15 cellular contexts compared by ENCODE assay signal in genomic region chrX:153774576-153775292, GRCh38. TPM values are rescaled to one million over a fixed set of nuclear protein-coding genes. Genes with fewer than 3 reads are reported as not detected.
"Had no signal": no experiment of that assay in that cellular context is flagged by ENCODE, and none has a peak within 500 bp of the region (broad histone marks: within the 10 kb centered on the region; RNA-seq: fewer than 3 reads in every experiment).

No MANE protein-coding gene starts in this region.

- H3K4me1 ChIP-seq: ascending aorta, gastroesophageal sphincter, stomach had no signal

- DNase-seq: activated B cell treated with CpG ODN at 0.5 μM for 24 hours; activated CD4-positive, alpha-beta T cell treated with anti-CD3 and anti-CD28 coated beads, Interleukin-2, amount 10 ng/mL, durations not matched to agents 7 days and 5 days; activated gamma-delta T cell; activated naive CD8-positive, alpha-beta T cell treated with anti-CD3 and anti-CD28 coated beads, Interleukin-2, amount 50 U/mL, for 24 hours; activated T-cell treated with anti-CD3 and anti-CD28 coated beads, Interleukin-2, amount 50 U/mL, for 24 hours; effector CD4-positive, alpha-beta T cell; kidney glomerular epithelial cell; stomach; T-helper 2 cell had no signal

- H3K9me3 ChIP-seq: ascending aorta, gastroesophageal sphincter, stomach had no signal

- H3K27me3 ChIP-seq: ascending aorta, gastroesophageal sphincter, hepatocyte had no signal

- H3K4me3 ChIP-seq: ascending aorta, gastroesophageal sphincter, hepatocyte, skin epidermis, stomach had no signal

- H3K27ac ChIP-seq: ascending aorta, gastroesophageal sphincter, hepatocyte, skin epidermis, stomach had no signal

- ATAC-seq: activated naive CD8-positive, alpha-beta T cell treated with anti-CD3 and anti-CD28 coated beads, Interleukin-2, amount 50 U/mL, for 24 hours; gastroesophageal sphincter had no signal

RNA-seq across cellular contexts. Expression of gene SRPK3, which starts 6.1 kb away (rescaled TPM):
- total RNA-seq: activated B cell treated with CpG ODN at 0.5 μM for 24 hours; activated CD4-positive, alpha-beta T cell treated with anti-CD3 and anti-CD28 coated beads, Interleukin-2, amount 10 ng/mL, durations not matched to agents 7 days and 5 days; activated CD8-positive, alpha-beta memory T cell treated with anti-CD3 and anti-CD28 coated beads for 36 hours; osteocyte had no signal

RNA-seq across cellular contexts. Expression of gene PLXNB3, which starts 10.7 kb away (rescaled TPM):
- total RNA-seq: activated B cell treated with CpG ODN at 0.5 μM for 24 hours had no signal
